15 cellular contexts compared by ENCODE assay signal in genomic region chr7:159126496-159127345, GRCh38. TPM values are rescaled to one million over a fixed set of nuclear protein-coding genes. Genes with fewer than 3 reads are reported as not detected.
"Had no signal": no experiment of that assay in that cellular context is flagged by ENCODE, and none has a peak within 500 bp of the region (broad histone marks: within the 10 kb centered on the region; RNA-seq: fewer than 3 reads in every experiment).

No MANE protein-coding gene starts in this region.

- H3K27ac ChIP-seq: ascending aorta, pancreas, thyroid gland, vagina had no signal

- H3K36me3 ChIP-seq: pancreas, thyroid gland, vagina had no signal

- H3K27me3 ChIP-seq: ascending aorta, pancreas, thyroid gland, vagina had no signal

- H3K4me3 ChIP-seq: ascending aorta, mucosa of descending colon, pancreas, thyroid gland, vagina had no signal

- FAIRE-seq: colon, frontal cortex, pancreas had no signal

- H3K4me3 Mint-ChIP-seq: activated CD4-positive, alpha-beta T cell treated with anti-CD3 and anti-CD28 coated beads for 36 hours; nephron had no signal

- DNase-seq: activated CD4-positive, alpha-beta T cell treated with anti-CD3 and anti-CD28 coated beads for 36 hours; activated CD8-positive, alpha-beta memory T cell treated with anti-CD3 and anti-CD28 coated beads for 24 hours; activated gamma-delta T cell; effector CD4-positive, alpha-beta T cell; mucosa of descending colon; T1000; thyroid gland had no signal

- H3K4me1 Mint-ChIP-seq: activated CD4-positive, alpha-beta T cell treated with anti-CD3 and anti-CD28 coated beads for 36 hours had no signal

- H3K9me3 Mint-ChIP-seq: nephron had no signal

- H3K27me3 Mint-ChIP-seq: activated CD4-positive, alpha-beta T cell treated with anti-CD3 and anti-CD28 coated beads for 36 hours had no signal

- H3K4me1 ChIP-seq: ascending aorta, pancreas, thyroid gland, vagina had no signal

- H3K27ac Mint-ChIP-seq: activated CD4-positive, alpha-beta T cell treated with anti-CD3 and anti-CD28 coated beads for 36 hours; nephron had no signal

- H3K9me3 ChIP-seq: ascending aorta, mucosa of descending colon, pancreas, thyroid gland, vagina had no signal

RNA-seq across cellular contexts. Expression of gene VIPR2, which starts 17.9 kb away (rescaled TPM):
- total RNA-seq: fibroblast of lung, lung microvascular endothelial cell had no signal
- polyA plus RNA-seq: fibroblast of lung had no signal
